ENCODE assay signal across 1 cellular context in the genomic region with DNA sequence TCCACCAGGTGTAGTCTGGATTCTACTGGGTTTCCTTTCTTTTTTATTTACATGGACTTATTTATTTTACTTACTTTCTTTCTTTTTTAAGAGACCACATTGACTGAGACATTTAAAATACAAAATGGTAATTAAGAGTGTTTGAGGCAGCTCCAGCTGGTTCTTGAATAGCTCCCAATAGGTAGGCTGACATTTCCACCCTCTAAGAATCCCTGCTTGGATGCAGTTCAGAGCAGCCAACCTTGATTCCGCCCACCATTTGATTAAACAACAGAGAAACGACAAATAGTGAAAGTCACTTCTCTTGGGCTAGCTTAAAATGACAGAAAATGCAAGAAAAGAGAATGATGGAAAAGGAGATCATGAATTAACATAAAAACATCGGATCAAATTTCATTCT.
TF ChIP-seq lines count a peak whose summit lies in the region.

No MANE protein-coding gene starts in this region.

TF ChIP-seq in WTC11, 78 proteins besides CTCF, POLR2A, EP300 and RAD21 (continued from another document):
- TF ChIP-seq, protein P1, sequence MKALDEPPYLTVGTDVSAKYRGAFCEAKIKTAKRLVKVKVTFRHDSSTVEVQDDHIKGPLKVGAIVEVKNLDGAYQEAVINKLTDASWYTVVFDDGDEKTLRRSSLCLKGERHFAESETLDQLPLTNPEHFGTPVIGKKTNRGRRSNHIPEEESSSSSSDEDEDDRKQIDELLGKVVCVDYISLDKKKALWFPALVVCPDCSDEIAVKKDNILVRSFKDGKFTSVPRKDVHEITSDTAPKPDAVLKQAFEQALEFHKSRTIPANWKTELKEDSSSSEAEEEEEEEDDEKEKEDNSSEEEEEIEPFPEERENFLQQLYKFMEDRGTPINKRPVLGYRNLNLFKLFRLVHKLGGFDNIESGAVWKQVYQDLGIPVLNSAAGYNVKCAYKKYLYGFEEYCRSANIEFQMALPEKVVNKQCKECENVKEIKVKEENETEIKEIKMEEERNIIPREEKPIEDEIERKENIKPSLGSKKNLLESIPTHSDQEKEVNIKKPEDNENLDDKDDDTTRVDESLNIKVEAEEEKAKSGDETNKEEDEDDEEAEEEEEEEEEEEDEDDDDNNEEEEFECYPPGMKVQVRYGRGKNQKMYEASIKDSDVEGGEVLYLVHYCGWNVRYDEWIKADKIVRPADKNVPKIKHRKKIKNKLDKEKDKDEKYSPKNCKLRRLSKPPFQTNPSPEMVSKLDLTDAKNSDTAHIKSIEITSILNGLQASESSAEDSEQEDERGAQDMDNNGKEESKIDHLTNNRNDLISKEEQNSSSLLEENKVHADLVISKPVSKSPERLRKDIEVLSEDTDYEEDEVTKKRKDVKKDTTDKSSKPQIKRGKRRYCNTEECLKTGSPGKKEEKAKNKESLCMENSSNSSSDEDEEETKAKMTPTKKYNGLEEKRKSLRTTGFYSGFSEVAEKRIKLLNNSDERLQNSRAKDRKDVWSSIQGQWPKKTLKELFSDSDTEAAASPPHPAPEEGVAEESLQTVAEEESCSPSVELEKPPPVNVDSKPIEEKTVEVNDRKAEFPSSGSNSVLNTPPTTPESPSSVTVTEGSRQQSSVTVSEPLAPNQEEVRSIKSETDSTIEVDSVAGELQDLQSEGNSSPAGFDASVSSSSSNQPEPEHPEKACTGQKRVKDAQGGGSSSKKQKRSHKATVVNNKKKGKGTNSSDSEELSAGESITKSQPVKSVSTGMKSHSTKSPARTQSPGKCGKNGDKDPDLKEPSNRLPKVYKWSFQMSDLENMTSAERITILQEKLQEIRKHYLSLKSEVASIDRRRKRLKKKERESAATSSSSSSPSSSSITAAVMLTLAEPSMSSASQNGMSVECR (CRISPR knock-in tag; IDR thresholded peaks at IDR 0.05; ENCODE audit: borderline replicate concordance), result no peak
- TF ChIP-seq PRRX2 (CRISPR knock-in tag; IDR thresholded peaks at IDR 0.05) (no peak), CREM (CRISPR knock-in tag; IDR thresholded peaks at IDR 0.05) (no peak), HMGA2 (CRISPR knock-in tag; IDR thresholded peaks at IDR 0.05) (no peak)
- TF ChIP-seq, protein P2, sequence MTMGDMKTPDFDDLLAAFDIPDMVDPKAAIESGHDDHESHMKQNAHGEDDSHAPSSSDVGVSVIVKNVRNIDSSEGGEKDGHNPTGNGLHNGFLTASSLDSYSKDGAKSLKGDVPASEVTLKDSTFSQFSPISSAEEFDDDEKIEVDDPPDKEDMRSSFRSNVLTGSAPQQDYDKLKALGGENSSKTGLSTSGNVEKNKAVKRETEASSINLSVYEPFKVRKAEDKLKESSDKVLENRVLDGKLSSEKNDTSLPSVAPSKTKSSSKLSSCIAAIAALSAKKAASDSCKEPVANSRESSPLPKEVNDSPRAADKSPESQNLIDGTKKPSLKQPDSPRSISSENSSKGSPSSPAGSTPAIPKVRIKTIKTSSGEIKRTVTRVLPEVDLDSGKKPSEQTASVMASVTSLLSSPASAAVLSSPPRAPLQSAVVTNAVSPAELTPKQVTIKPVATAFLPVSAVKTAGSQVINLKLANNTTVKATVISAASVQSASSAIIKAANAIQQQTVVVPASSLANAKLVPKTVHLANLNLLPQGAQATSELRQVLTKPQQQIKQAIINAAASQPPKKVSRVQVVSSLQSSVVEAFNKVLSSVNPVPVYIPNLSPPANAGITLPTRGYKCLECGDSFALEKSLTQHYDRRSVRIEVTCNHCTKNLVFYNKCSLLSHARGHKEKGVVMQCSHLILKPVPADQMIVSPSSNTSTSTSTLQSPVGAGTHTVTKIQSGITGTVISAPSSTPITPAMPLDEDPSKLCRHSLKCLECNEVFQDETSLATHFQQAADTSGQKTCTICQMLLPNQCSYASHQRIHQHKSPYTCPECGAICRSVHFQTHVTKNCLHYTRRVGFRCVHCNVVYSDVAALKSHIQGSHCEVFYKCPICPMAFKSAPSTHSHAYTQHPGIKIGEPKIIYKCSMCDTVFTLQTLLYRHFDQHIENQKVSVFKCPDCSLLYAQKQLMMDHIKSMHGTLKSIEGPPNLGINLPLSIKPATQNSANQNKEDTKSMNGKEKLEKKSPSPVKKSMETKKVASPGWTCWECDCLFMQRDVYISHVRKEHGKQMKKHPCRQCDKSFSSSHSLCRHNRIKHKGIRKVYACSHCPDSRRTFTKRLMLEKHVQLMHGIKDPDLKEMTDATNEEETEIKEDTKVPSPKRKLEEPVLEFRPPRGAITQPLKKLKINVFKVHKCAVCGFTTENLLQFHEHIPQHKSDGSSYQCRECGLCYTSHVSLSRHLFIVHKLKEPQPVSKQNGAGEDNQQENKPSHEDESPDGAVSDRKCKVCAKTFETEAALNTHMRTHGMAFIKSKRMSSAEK (CRISPR knock-in tag; IDR thresholded peaks at IDR 0.05; ENCODE audit: borderline replicate concordance), result no peak
- TF ChIP-seq, protein P3, sequence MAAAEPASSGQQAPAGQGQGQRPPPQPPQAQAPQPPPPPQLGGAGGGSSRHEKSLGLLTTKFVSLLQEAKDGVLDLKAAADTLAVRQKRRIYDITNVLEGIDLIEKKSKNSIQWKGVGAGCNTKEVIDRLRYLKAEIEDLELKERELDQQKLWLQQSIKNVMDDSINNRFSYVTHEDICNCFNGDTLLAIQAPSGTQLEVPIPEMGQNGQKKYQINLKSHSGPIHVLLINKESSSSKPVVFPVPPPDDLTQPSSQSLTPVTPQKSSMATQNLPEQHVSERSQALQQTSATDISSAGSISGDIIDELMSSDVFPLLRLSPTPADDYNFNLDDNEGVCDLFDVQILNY (CRISPR knock-in tag; IDR thresholded peaks at IDR 0.05), result no peak
- TF ChIP-seq, protein P4, sequence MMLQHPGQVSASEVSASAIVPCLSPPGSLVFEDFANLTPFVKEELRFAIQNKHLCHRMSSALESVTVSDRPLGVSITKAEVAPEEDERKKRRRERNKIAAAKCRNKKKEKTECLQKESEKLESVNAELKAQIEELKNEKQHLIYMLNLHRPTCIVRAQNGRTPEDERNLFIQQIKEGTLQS (CRISPR knock-in tag; conservative IDR thresholded peaks at IDR 0.05), result no peak
